Comparison of ENCODE assay signal across 14 cellular contexts in genomic region chr10:13769926-13770325, GRCh38.
DNase-seq lines count a peak whose midpoint lies in the region; TF ChIP-seq lines count a peak whose summit lies in the region.
"Had no signal": no experiment of that assay in that cellular context is flagged by ENCODE, and none has a peak within 500 bp of the region (broad histone marks: within the 10 kb centered on the region; RNA-seq: fewer than 3 reads in every experiment).

No MANE protein-coding gene starts in this region.

- H3K27me3 ChIP-seq in breast epithelium = no peaks in the 10 kb centered on the region
- H3K27me3 ChIP-seq: SJSA1 had no signal

- no peak overlapping the region for H3K4me3 ChIP-seq in breast epithelium
- H3K4me3 ChIP-seq: SJSA1 had no signal

- H3K27ac Mint-ChIP-seq in activated naive CD4-positive, alpha-beta T cell treated with anti-CD3 and anti-CD28 coated beads, Interleukin-2, amount 50 U/mL, for 24 hours = peak overlapping the region; percentile 24
- peak overlapping the region; percentile 39 for H3K27ac Mint-ChIP-seq in type B pancreatic cell
- H3K27ac Mint-ChIP-seq: activated CD4-positive, alpha-beta memory T cell treated with anti-CD3 and anti-CD28 coated beads for 36 hours; activated naive CD8-positive, alpha-beta T cell treated with anti-CD3 and anti-CD28 coated beads for 36 hours had no signal

- TF ChIP-seq POLR2A in breast epithelium (IDR thresholded peaks at IDR 0.05) = no peak

- H3K27ac ChIP-seq in breast epithelium = peak overlapping the region in 1 of 2 donors; percentile 10
- H3K27ac ChIP-seq: SJSA1 had no signal

- H3K4me1 Mint-ChIP-seq in activated naive CD4-positive, alpha-beta T cell treated with anti-CD3 and anti-CD28 coated beads, Interleukin-2, amount 50 U/mL, for 24 hours = no peaks in the 10 kb centered on the region
- H3K4me1 Mint-ChIP-seq in type B pancreatic cell (ENCODE audit: unreplicated experiment) = peaks cover 24% of the 10 kb centered on the region
- H3K4me1 Mint-ChIP-seq: activated naive CD8-positive, alpha-beta T cell treated with anti-CD3 and anti-CD28 coated beads for 36 hours had no signal

- no peaks in the 10 kb centered on the region for H3K36me3 Mint-ChIP-seq in activated naive CD4-positive, alpha-beta T cell treated with anti-CD3 and anti-CD28 coated beads, Interleukin-2, amount 50 U/mL, for 24 hours
- H3K36me3 Mint-ChIP-seq in type B pancreatic cell = peaks cover 13% of the 10 kb centered on the region
- H3K36me3 Mint-ChIP-seq: activated CD4-positive, alpha-beta memory T cell treated with anti-CD3 and anti-CD28 coated beads for 36 hours; activated naive CD8-positive, alpha-beta T cell treated with anti-CD3 and anti-CD28 coated beads for 36 hours had no signal

- intact Hi-C loops in breast epithelium (cut with DNase I; ENCODE audit: low total_unique reads) = no loop called here

- H3K36me3 ChIP-seq in breast epithelium = no peaks in the 10 kb centered on the region
- H3K36me3 ChIP-seq: SJSA1 had no signal

- no peak for TF ChIP-seq CTCF in breast epithelium (IDR thresholded peaks at IDR 0.05)
- no peak for TF ChIP-seq CTCF in type B pancreatic cell (conservative IDR thresholded peaks at IDR 0.05)

- H3K9me3 Mint-ChIP-seq in activated naive CD4-positive, alpha-beta T cell treated with anti-CD3 and anti-CD28 coated beads, Interleukin-2, amount 50 U/mL, for 24 hours = no peaks in the 10 kb centered on the region
- H3K9me3 Mint-ChIP-seq in type B pancreatic cell = peaks cover 10% of the 10 kb centered on the region
- H3K9me3 Mint-ChIP-seq: activated CD4-positive, alpha-beta memory T cell treated with anti-CD3 and anti-CD28 coated beads for 36 hours; activated naive CD8-positive, alpha-beta T cell treated with anti-CD3 and anti-CD28 coated beads for 36 hours had no signal

- H3K4me1 ChIP-seq in breast epithelium = no peaks in the 10 kb centered on the region
- H3K4me1 ChIP-seq: SJSA1 had no signal

- H3K27me3 Mint-ChIP-seq in activated naive CD4-positive, alpha-beta T cell treated with anti-CD3 and anti-CD28 coated beads, Interleukin-2, amount 50 U/mL, for 24 hours = peaks cover 8% of the 10 kb centered on the region
- H3K27me3 Mint-ChIP-seq in type B pancreatic cell = no peaks in the 10 kb centered on the region

- no peak overlapping the region for H3K4me3 Mint-ChIP-seq in activated naive CD4-positive, alpha-beta T cell treated with anti-CD3 and anti-CD28 coated beads, Interleukin-2, amount 50 U/mL, for 24 hours
- peak overlapping the region; percentile 59 for H3K4me3 Mint-ChIP-seq in type B pancreatic cell
- H3K4me3 Mint-ChIP-seq: activated CD4-positive, alpha-beta memory T cell treated with anti-CD3 and anti-CD28 coated beads for 36 hours; activated naive CD8-positive, alpha-beta T cell treated with anti-CD3 and anti-CD28 coated beads for 36 hours had no signal

- DNase-seq in activated naive CD4-positive, alpha-beta T cell treated with Interleukin-2 at 50 U/mL for 16 hours = no peak
- DNase-seq in MV-4-11 (lab: John Stamatoyannopoulos, UW) (peak; percentile 99), breast epithelium (ENCODE audit: low spot score in 2 of 2) (peak; percentile 65 to 86), type B pancreatic cell (ENCODE audit: extremely low spot score, unreplicated experiment) (no peak), NCI-H1105 treated with DMSO at 0.1 percent for 48 hours (lab: John Stamatoyannopoulos, UW) (no peak), NCI-H69 (lab: John Stamatoyannopoulos, UW) (no peak)
- no peak for DNase-seq in stimulated activated CD4-positive, alpha-beta T cell treated with anti-CD3 and anti-CD28 coated beads, Interleukin-4, amount 100 ng/mL, for 4 hours
- DNase-seq: activated CD4-positive, alpha-beta memory T cell treated with anti-CD3 and anti-CD28 coated beads for 36 hours; activated naive CD8-positive, alpha-beta T cell treated with anti-CD3 and anti-CD28 coated beads for 36 hours; effector CD4-positive, alpha-beta T cell; NCI-H2171; right cardiac atrium had no signal

- H3K9me3 ChIP-seq in breast epithelium = no peaks in the 10 kb centered on the region
- H3K9me3 ChIP-seq: SJSA1 had no signal

Comparison
In these comparisons a context has a peak if more than half of its experiments do, and no peak if none do; other contexts are left out.
1. DNase-seq: peak in MV-4-11 (single experiment) and breast epithelium (2 of 2); none in activated naive CD4-positive, alpha-beta T cell treated with Interleukin-2 at 50 U/mL for 16 hours (single experiment), type B pancreatic cell (single experiment), NCI-H1105 treated with DMSO at 0.1 percent for 48 hours (single experiment), stimulated activated CD4-positive, alpha-beta T cell treated with anti-CD3 and anti-CD28 coated beads, Interleukin-4, amount 100 ng/mL, for 4 hours (0 of 2) and NCI-H69 (single experiment).